Comparison of ENCODE assay signal across 28 cellular contexts in the genomic region with DNA sequence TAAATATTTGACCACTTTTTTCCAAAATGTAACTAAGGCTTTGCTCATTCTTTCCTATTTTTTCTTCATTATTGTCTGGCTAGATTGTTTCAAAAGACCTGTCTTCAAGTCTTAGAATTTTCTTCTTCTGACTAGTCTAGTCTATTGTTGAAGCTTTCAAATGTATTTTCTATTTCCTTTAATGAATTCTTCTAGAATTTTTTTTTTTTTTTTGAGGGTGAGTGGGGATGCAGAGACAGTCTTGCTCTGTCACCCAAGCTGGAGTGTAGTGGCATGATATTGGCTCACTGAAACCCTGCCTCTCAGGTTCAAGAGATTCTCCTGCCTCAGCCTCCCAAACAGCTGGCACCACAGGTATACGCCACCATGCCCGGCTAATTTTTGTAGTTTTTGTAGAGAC.
"Had no signal": no experiment of that assay in that cellular context is flagged by ENCODE, and none has a peak within 500 bp of the region (broad histone marks: within the 10 kb centered on the region; RNA-seq: fewer than 3 reads in every experiment).

No MANE protein-coding gene starts in this region.

- H3K4me3 ChIP-seq: colonic mucosa, coronary artery, dorsolateral prefrontal cortex, esophagus muscularis mucosa, esophagus squamous epithelium, gastrocnemius medialis, gastroesophageal sphincter, heart left ventricle, heart right ventricle had no signal

- H3K27ac ChIP-seq: colonic mucosa, coronary artery, dorsolateral prefrontal cortex, epithelial cell of prostate, esophagus muscularis mucosa, esophagus squamous epithelium, foreskin keratinocyte, gastrocnemius medialis, gastroesophageal sphincter, heart left ventricle, heart right ventricle had no signal

- FAIRE-seq: colon, endometrium, endothelial cell of umbilical vein, frontal cortex had no signal

- H3K9me3 ChIP-seq: colonic mucosa had no signal

- DNase-seq: colonic mucosa; cortex of kidney; dermis blood vessel endothelial cell; dorsolateral prefrontal cortex; effector CD4-positive, alpha-beta T cell; effector CD8-positive, alpha-beta T cell; effector memory CD4-positive, alpha-beta T cell; effector memory CD8-positive, alpha-beta T cell; endodermal cell; erythroblast; esophagus squamous epithelium; foreskin fibroblast; foreskin keratinocyte; foreskin melanocyte; gastrocnemius medialis; glutamatergic neuron; head of caudate nucleus; heart left ventricle; heart right ventricle had no signal

- H3K4me1 ChIP-seq: colonic mucosa, esophagus muscularis mucosa, esophagus squamous epithelium, foreskin keratinocyte, gastrocnemius medialis, gastroesophageal sphincter had no signal

- H3K36me3 ChIP-seq: colonic mucosa, esophagus muscularis mucosa, esophagus squamous epithelium, gastrocnemius medialis, gastroesophageal sphincter, heart left ventricle, heart right ventricle had no signal

- ATAC-seq: effector memory CD8-positive, alpha-beta T cell; esophagus mucosa; foreskin keratinocyte; gastrocnemius medialis; gastroesophageal sphincter; heart left ventricle; heart right ventricle had no signal

- H3K27me3 ChIP-seq: colonic mucosa, dorsolateral prefrontal cortex, esophagus muscularis mucosa, esophagus squamous epithelium, foreskin keratinocyte, gastrocnemius medialis, gastroesophageal sphincter, heart left ventricle, heart right ventricle had no signal
